ENCODE assay signal across 1 cellular context in the genomic region with DNA sequence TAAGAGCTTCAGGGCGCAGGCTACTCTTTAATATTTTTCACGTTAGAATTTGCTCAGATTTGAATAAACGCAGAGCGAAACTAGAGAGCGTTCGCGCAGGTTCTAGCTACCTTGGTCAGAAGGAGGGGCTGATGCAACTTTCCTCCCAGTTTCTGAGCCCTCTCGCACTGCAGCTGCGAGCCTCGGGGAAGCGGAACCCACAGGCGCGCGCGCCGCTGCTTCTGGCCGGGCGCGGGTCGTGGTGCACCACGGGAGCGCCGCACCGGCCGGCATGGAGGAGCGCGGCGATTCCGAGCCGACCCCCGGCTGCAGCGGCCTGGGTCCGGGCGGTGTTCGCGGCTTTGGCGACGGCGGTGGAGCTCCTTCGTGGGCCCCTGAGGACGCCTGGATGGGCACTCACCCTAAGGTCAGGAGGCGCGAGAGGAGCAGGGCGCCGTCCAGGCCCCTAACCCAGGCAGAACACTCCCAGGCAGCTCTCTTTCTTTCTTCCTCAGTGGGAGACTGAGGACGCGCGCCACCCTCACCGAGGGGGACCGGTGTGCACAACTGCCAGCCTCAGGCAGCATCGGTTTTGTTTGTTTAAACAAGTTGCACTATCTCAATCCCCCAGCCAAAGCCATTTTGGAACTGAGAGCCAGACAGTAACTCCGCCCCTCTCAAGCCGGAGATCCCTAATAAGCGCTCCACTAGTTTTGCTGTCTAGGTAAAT.
TF ChIP-seq lines count a peak whose summit lies in the region.

TSS of gene TSEN15 (plus strand) at position 246 of the 709 bp plus-strand sequence. CDS start at position 272, 26 bp downstream.

TF ChIP-seq in HEK293, 187 proteins besides CTCF, POLR2A, EP300 and RAD21 (continued from another document and continues in another):
- TF ChIP-seq PRDM2 (tag by site-specific recombination; IDR thresholded peaks at IDR 0.05; ENCODE audit: borderline replicate concordance) (no peak), ZNF791 (tag by site-specific recombination; IDR thresholded peaks at IDR 0.05) (no peak), SALL2 (tag by site-specific recombination; IDR thresholded peaks at IDR 0.05; ENCODE audit: borderline replicate concordance) (no peak), ZNF280D (tag by site-specific recombination; IDR thresholded peaks at IDR 0.05) (no peak), ZNF544 (tag by site-specific recombination; IDR thresholded peaks at IDR 0.05) (no peak), ZNF571 (tag by site-specific recombination; IDR thresholded peaks at IDR 0.05) (no peak), ZNF692 (tag by site-specific recombination; IDR thresholded peaks at IDR 0.05) (peak; percentile 78), HOXC10 (CRISPR knock-in tag; IDR thresholded peaks at IDR 0.05) (no peak), ZNF121 (tag by site-specific recombination; IDR thresholded peaks at IDR 0.05) (0 out of 2 replicates have a peak, but pooled peaks have one; percentile 48), ZXDB (tag by site-specific recombination; IDR thresholded peaks at IDR 0.05) (peak; percentile 63), KLF8 (tag by site-specific recombination; IDR thresholded peaks at IDR 0.05) (peak; percentile 72), ZNF175 (tag by site-specific recombination; IDR thresholded peaks at IDR 0.05) (no peak), ZNF830 (tag by site-specific recombination; IDR thresholded peaks at IDR 0.05; ENCODE audit: low read depth) (no peak), ZSCAN23 (tag by site-specific recombination; IDR thresholded peaks at IDR 0.05) (no peak), ZBTB11 (tag by site-specific recombination; conservative IDR thresholded peaks at IDR 0.05; ENCODE audit: low read depth) (peak; percentile 99), ZNF785 (tag by site-specific recombination; IDR thresholded peaks at IDR 0.05) (peak; percentile 62), ZNF398 (tag by site-specific recombination; IDR thresholded peaks at IDR 0.05) (peak; percentile 55; the same call in 1 of the 2 replicates), ZNF426 (tag by site-specific recombination; IDR thresholded peaks at IDR 0.05) (no peak), ZNF548 (tag by site-specific recombination; IDR thresholded peaks at IDR 0.05) (no peak), ZNF223 (tag by site-specific recombination; IDR thresholded peaks at IDR 0.05) (no peak), ZNF146 (tag by site-specific recombination; IDR thresholded peaks at IDR 0.05) (no peak; the same call in 1 of the 2 replicates), ZNF16 (tag by site-specific recombination; IDR thresholded peaks at IDR 0.05; ENCODE audit: low read depth) (0 out of 2 replicates have a peak, but pooled peaks have one; percentile 25), ZNF10 (tag by site-specific recombination; IDR thresholded peaks at IDR 0.05) (0 out of 2 replicates have a peak, but pooled peaks have one; percentile 44), ZNF341 (tag by site-specific recombination; IDR thresholded peaks at IDR 0.05; ENCODE audit: low read depth) (peak; percentile 89), ZNF473 (tag by site-specific recombination; IDR thresholded peaks at IDR 0.05) (no peak), ZNF768 (tag by site-specific recombination; IDR thresholded peaks at IDR 0.05) (0 out of 2 replicates have a peak, but pooled peaks have one; percentile 12), ZEB2 (tag by site-specific recombination; IDR thresholded peaks at IDR 0.05) (peak; percentile 70), KLF7 (tag by site-specific recombination; IDR thresholded peaks at IDR 0.05; ENCODE audit: borderline replicate concordance) (no peak), ZNF629 (tag by site-specific recombination; IDR thresholded peaks at IDR 0.05) (0 out of 2 replicates have a peak, but pooled peaks have one; percentile 23), ZNF114 (tag by site-specific recombination; IDR thresholded peaks at IDR 0.05) (no peak), ZNF366 (tag by site-specific recombination; conservative IDR thresholded peaks at IDR 0.05) (no peak), ZNF777 (tag by site-specific recombination; IDR thresholded peaks at IDR 0.05; ENCODE audit: borderline replicate concordance) (no peak)
- TF ChIP-seq, protein P1, sequence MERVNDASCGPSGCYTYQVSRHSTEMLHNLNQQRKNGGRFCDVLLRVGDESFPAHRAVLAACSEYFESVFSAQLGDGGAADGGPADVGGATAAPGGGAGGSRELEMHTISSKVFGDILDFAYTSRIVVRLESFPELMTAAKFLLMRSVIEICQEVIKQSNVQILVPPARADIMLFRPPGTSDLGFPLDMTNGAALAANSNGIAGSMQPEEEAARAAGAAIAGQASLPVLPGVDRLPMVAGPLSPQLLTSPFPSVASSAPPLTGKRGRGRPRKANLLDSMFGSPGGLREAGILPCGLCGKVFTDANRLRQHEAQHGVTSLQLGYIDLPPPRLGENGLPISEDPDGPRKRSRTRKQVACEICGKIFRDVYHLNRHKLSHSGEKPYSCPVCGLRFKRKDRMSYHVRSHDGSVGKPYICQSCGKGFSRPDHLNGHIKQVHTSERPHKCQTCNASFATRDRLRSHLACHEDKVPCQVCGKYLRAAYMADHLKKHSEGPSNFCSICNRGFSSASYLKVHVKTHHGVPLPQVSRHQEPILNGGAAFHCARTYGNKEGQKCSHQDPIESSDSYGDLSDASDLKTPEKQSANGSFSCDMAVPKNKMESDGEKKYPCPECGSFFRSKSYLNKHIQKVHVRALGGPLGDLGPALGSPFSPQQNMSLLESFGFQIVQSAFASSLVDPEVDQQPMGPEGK (tag by site-specific recombination; IDR thresholded peaks at IDR 0.05), result peak; percentile 60
- TF ChIP-seq, protein P2, sequence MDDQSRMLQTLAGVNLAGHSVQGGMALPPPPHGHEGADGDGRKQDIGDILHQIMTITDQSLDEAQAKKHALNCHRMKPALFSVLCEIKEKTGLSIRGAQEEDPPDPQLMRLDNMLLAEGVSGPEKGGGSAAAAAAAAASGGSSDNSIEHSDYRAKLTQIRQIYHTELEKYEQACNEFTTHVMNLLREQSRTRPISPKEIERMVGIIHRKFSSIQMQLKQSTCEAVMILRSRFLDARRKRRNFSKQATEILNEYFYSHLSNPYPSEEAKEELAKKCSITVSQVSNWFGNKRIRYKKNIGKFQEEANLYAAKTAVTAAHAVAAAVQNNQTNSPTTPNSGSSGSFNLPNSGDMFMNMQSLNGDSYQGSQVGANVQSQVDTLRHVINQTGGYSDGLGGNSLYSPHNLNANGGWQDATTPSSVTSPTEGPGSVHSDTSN (CRISPR knock-in tag; IDR thresholded peaks at IDR 0.05), result 0 out of 2 replicates have a peak, but pooled peaks have one; percentile 87
- TF ChIP-seq, protein P3, sequence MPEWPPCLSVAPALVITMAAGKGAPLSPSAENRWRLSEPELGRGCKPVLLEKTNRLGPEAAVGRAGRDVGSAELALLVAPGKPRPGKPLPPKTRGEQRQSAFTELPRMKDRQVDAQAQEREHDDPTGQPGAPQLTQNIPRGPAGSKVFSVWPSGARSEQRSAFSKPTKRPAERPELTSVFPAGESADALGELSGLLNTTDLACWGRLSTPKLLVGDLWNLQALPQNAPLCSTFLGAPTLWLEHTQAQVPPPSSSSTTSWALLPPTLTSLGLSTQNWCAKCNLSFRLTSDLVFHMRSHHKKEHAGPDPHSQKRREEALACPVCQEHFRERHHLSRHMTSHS (tag by site-specific recombination; IDR thresholded peaks at IDR 0.05), result no peak
